Comparison of ENCODE assay signal across 8 cellular contexts in the genomic region with DNA sequence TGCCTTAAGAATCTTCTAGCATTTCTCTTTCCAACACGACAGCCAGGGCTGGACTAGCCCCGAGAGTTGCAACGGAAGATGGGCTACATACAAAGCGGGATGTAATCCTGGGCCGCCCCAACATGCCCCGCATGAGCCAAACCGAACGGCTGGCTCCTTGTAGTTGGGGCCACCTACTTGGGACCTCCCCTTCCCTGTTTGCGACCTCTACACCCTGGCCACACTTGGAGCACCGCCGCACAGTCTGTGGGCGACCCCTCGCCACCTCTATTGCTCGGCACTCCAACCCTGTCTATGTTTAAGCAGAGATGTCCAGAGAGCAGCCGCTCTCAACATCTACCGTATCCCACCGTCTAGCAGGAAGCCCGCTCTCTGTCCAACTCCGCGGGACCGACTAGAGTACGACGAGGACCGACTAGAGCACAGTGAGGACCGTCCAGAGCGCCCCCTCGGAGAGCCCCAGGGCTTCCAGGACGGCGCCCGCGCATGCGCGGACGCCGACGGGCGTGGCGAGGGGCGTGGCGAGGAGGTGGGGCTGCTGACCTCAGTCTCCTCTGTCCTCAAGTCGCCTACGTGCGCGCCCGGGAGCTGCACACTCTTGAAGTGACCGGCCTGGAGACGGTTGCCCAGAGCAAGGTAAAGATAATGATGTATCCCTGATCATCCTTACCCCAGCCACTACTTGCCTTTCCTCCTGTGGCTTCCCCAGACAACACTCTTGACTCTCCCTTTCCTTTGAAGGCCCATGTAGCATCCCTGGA. TPM values are rescaled to one million over a fixed set of nuclear protein-coding genes. Genes with fewer than 3 reads are reported as not detected.
DNase-seq lines count a peak whose midpoint lies in the region; ATAC-seq, FAIRE-seq and TF ChIP-seq lines count a peak whose summit lies in the region.

No MANE protein-coding gene starts in this region.

- BruUV-seq in A673 (replicated peaks; lab: Mats Ljungman, UMichigan), result TSS peak; percentile 94

- ATAC-seq in HG03039 (IDR thresholded peaks at IDR 0.05; ENCODE audit: unreplicated experiment), result peak; percentile 78
- peak; percentile 97 for ATAC-seq in activated CD8-positive, alpha-beta T cell treated with anti-CD3 and anti-CD28 coated beads for 36 hours

- peak; percentile 48 for TF ChIP-seq CTCF in A673 (conservative IDR thresholded peaks at IDR 0.05; ENCODE audit: low read depth, low read length)
- no peak for TF ChIP-seq CTCF in activated CD8-positive, alpha-beta T cell treated with anti-CD3 and anti-CD28 coated beads for 36 hours (IDR thresholded peaks at IDR 0.05)

- peaks cover 3% of the 10 kb centered on the region for H3K79me1 ChIP-seq in mesenchymal stem cell (replicated peaks; ENCODE audit: low read length, poor library complexity, severe bottlenecking)

- peak overlapping the region in 1 of 2 experiments; percentile 84 for H2BK12ac ChIP-seq in mesenchymal stem cell (ENCODE audit: low read length in 2 of 2)

- peaks cover 15% of the 10 kb centered on the region for H3K4me1 ChIP-seq in A673 (ENCODE audit: insufficient read depth, low read length, poor library complexity, severe bottlenecking)
- peaks cover 20% of the 10 kb centered on the region for H3K4me1 ChIP-seq in mesenchymal stem cell (ENCODE audit: control insufficient read depth, insufficient read depth, low read depth, low read length)

- peaks cover 5% of the 10 kb centered on the region for H3K36me3 Mint-ChIP-seq in activated CD8-positive, alpha-beta T cell treated with anti-CD3 and anti-CD28 coated beads for 36 hours (ENCODE audit: low read depth)

- FAIRE-seq in GM18507 (lab: Jason Lieb, UNC), result peak; percentile 86

- H3K36me3 ChIP-seq in A673 (ENCODE audit: insufficient read depth, low read length, poor library complexity, severe bottlenecking), result no peaks in the 10 kb centered on the region
- peaks cover 0 to 14% of the 10 kb centered on the region in 2 experiments for H3K36me3 ChIP-seq in mesenchymal stem cell (ENCODE audit: control insufficient read depth in 1 of 2, insufficient read depth in 2 of 2, low read depth in 1 of 2, low read length in 2 of 2)

- peak overlapping the region; percentile 8 for H4K8ac ChIP-seq in mesenchymal stem cell (ENCODE audit: low read length)

- peaks cover 27% of the 10 kb centered on the region for H3K4me1 Mint-ChIP-seq in activated CD8-positive, alpha-beta T cell treated with anti-CD3 and anti-CD28 coated beads for 36 hours (ENCODE audit: low read depth)

- peak overlapping the region in 1 of 2 experiments; percentile 57 for H3K14ac ChIP-seq in mesenchymal stem cell (ENCODE audit: low read length in 2 of 2)

- CTCF ChIA-PET in A673 (lab: Charles Lee), result no interaction called here
- CTCF ChIA-PET in activated CD8-positive, alpha-beta T cell treated with anti-CD3 and anti-CD28 coated beads for 36 hours (lab: Charles Lee), result interaction anchor here (0.6 to 1.1 kb wide), 4 partner anchors 17 to 138 kb away, joined by 3 to 4 read pairs (median 3); no protein-coding TSS in a partner anchor

- intact Hi-C loops in A673 (cut with micrococcal nuclease; ENCODE audit: unreplicated experiment), result no loop called here
- intact Hi-C loops in activated CD8-positive, alpha-beta T cell treated with anti-CD3 and anti-CD28 coated beads for 36 hours (cut with micrococcal nuclease), result no loop called here

- H3K4ac ChIP-seq in mesenchymal stem cell (ENCODE audit: low read depth in 1 of 2, low read length in 2 of 2), result peak overlapping the region; percentile 46 to 81

- no peak overlapping the region for H2BK15ac ChIP-seq in mesenchymal stem cell (ENCODE audit: low read depth, poor library complexity, severe bottlenecking)

- peak overlapping the region; percentile 83 for H3K27ac Mint-ChIP-seq in activated CD8-positive, alpha-beta T cell treated with anti-CD3 and anti-CD28 coated beads for 36 hours

- WGBS in mesenchymal stem cell, result 25% methylated on average over 47 of the region's 47 CpGs

- H2AK5ac ChIP-seq in mesenchymal stem cell (ENCODE audit: low read length, severe bottlenecking), result peak overlapping the region; percentile 73

- peak overlapping the region in 1 of 2 experiments; percentile 77 for H3K23ac ChIP-seq in mesenchymal stem cell (ENCODE audit: low read length in 2 of 2)

- peak overlapping the region in 1 of 2 experiments; percentile 90 for H3K18ac ChIP-seq in mesenchymal stem cell (ENCODE audit: low read depth in 1 of 2, low read length in 2 of 2)

- H3K27ac ChIP-seq in A673 (ENCODE audit: low read depth, low read length, poor library complexity, severe bottlenecking) (peak overlapping the region; percentile 73), mesenchymal stem cell (ENCODE audit: low read length, poor library complexity, severe bottlenecking) (peak overlapping the region; percentile 21)

- peak; percentile 88 for DNase-seq in A673 (ENCODE audit: low spot score)
- peak; percentile 96 for DNase-seq in GM18507 (ENCODE audit: extremely low spot score, insufficient read length, low read depth)
- DNase-seq in NCI-H510A treated with DMSO at 0.1 percent for 48 hours (lab: John Stamatoyannopoulos, UW), result peak; percentile 90
- DNase-seq in activated CD8-positive, alpha-beta T cell treated with anti-CD3 and anti-CD28 coated beads for 36 hours, result peak; percentile 90
- peak; percentile 70 for DNase-seq in effector CD8-positive, alpha-beta T cell (lab: John Stamatoyannopoulos, UW)
- DNase-seq in mesenchymal stem cell, result peak; percentile 86
- DNase-seq in stimulated activated CD8-positive, alpha-beta memory T cell treated with anti-CD3 and anti-CD28 coated beads, Interleukin-15, amount 100 ng/mL, for 1 hour (ENCODE audit: low read depth), result peak; percentile 66

- no peaks in the 10 kb centered on the region for H3K9me3 Mint-ChIP-seq in activated CD8-positive, alpha-beta T cell treated with anti-CD3 and anti-CD28 coated beads for 36 hours

- POLR2A ChIA-PET in A673 (lab: Charles Lee; ENCODE audit: low non-redundant PET), result no interaction called here
- POLR2A ChIA-PET in activated CD8-positive, alpha-beta T cell treated with anti-CD3 and anti-CD28 coated beads for 36 hours (lab: Charles Lee), result interaction anchor here (0.6 to 2.0 kb wide), 6 partner anchors 32 to 52 kb away, joined by 4 to 9 read pairs (median 5); a partner anchor contains a TSS

- no peaks in the 10 kb centered on the region for H3K27me3 ChIP-seq in A673 (replicated peaks; ENCODE audit: insufficient read depth, low read depth, low read length, poor library complexity)
- no peaks in the 10 kb centered on the region for H3K27me3 ChIP-seq in mesenchymal stem cell (ENCODE audit: control insufficient read depth in 1 of 2, insufficient read depth in 1 of 2, low read length in 2 of 2)

- H2BK5ac ChIP-seq in mesenchymal stem cell (ENCODE audit: low read depth, low read length, poor library complexity, severe bottlenecking), result no peak overlapping the region

- H3K4me3 ChIP-seq in A673 (ENCODE audit: low read depth, low read length, poor library complexity, severe bottlenecking) (peak overlapping the region; percentile 53), mesenchymal stem cell (ENCODE audit: insufficient read depth in 1 of 2, low read depth in 1 of 2, low read length in 2 of 2) (peak overlapping the region in 1 of 2 experiments; percentile 88)

- peak overlapping the region; percentile 95 for H3K4me3 Mint-ChIP-seq in activated CD8-positive, alpha-beta T cell treated with anti-CD3 and anti-CD28 coated beads for 36 hours

- no peaks in the 10 kb centered on the region for H3K27me3 Mint-ChIP-seq in activated CD8-positive, alpha-beta T cell treated with anti-CD3 and anti-CD28 coated beads for 36 hours

- no peak overlapping the region for H4K91ac ChIP-seq in mesenchymal stem cell (ENCODE audit: low read length)

- no peaks in the 10 kb centered on the region for H3K9me3 ChIP-seq in A673 (ENCODE audit: low read depth, low read length, poor library complexity, severe bottlenecking)
- H3K9me3 ChIP-seq in mesenchymal stem cell (ENCODE audit: control insufficient read depth, low read length), result no peaks in the 10 kb centered on the region

- H3K4me2 ChIP-seq in mesenchymal stem cell (ENCODE audit: low read length, poor library complexity, severe bottlenecking), result peak overlapping the region; percentile 49

- H2BK120ac ChIP-seq in mesenchymal stem cell (ENCODE audit: low read depth, low read length), result no peak overlapping the region

- H2AFZ ChIP-seq in mesenchymal stem cell (ENCODE audit: low read depth, low read length), result peak overlapping the region; percentile 24

- peak overlapping the region; percentile 94 for H3K9ac ChIP-seq in mesenchymal stem cell (ENCODE audit: low read length)

RNA-seq across cellular contexts. Expression of a gene that starts 32.3 kb away (rescaled TPM):
- 196 and 211 TPM in 2 replicates for total RNA-seq in A673 (2021)
- 100 to 1,000 TPM; 313 to 358 TPM for total RNA-seq in activated CD8-positive, alpha-beta T cell treated with anti-CD3 and anti-CD28 coated beads for 36 hours
- 51.2 TPM for polyA plus RNA-seq in mesenchymal stem cell (2013, experiment 1 of 2)
- polyA plus RNA-seq in mesenchymal stem cell (2013, experiment 2 of 2), result 44.5 TPM

RNA-seq across cellular contexts. Expression of a gene that starts 44.0 kb away (rescaled TPM):
- total RNA-seq in A673 (2021), result 4,586 and 4,701 TPM in 2 replicates
- 1,000 to 10,000 TPM; 3,856 to 3,869 TPM for total RNA-seq in activated CD8-positive, alpha-beta T cell treated with anti-CD3 and anti-CD28 coated beads for 36 hours
- polyA plus RNA-seq in mesenchymal stem cell (2013, experiment 1 of 2), result 972 TPM
- polyA plus RNA-seq in mesenchymal stem cell (2013, experiment 2 of 2), result 756 TPM
